Comparison of ENCODE assay signal across 2 cellular contexts in the genomic region with DNA sequence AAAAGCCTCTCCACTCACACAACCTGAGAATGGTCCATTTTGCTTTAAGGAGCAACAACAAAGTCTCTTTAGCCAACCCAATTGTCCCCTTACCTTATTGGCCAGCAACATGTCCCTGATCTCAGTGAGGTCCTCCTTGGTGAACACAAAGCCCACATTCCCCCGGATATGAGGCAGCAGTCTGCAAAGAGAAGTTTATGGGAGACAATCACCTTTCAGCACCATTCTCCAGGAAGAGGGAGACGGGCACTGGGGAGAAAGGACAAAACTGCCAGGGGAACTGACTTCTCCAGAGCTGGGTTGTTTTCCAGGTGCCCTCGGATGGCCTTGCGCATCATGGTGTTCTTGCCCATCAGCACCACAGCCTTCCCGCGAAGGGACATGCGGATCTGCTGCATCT.
TF ChIP-seq lines count a peak whose summit lies in the region.

No MANE protein-coding gene starts in this region.

TF ChIP-seq in A549, 52 proteins besides CTCF, POLR2A, EP300 and RAD21:
- TF ChIP-seq JUN (IDR thresholded peaks at IDR 0.05) (0 out of 5 replicates have a peak, but pooled peaks of 1 of the 2 experiments have one; percentile 26), HEYL (CRISPR knock-in tag; IDR thresholded peaks at IDR 0.05) (no peak)
TF ChIP-seq in A549: peak in this region for 1.

TF ChIP-seq in HCT116, 20 proteins besides CTCF, POLR2A, EP300 and RAD21:
- TF ChIP-seq SIN3A (IDR thresholded peaks at IDR 0.05; ENCODE audit: low read depth) (no peak), FOSL1 (IDR thresholded peaks at IDR 0.05; ENCODE audit: low read depth) (no peak), ZFX (IDR thresholded peaks at IDR 0.05) (no peak), ELF1 (IDR thresholded peaks at IDR 0.05; ENCODE audit: borderline replicate concordance, low read depth) (no peak), SRF (IDR thresholded peaks at IDR 0.05; ENCODE audit: low read depth) (no peak), YY1 (IDR thresholded peaks at IDR 0.05; ENCODE audit: extremely low read depth, insufficient replicate concordance, low read depth, low read length) (no peak)
